Comparison of ENCODE assay signal across 8 cellular contexts in the genomic region with DNA sequence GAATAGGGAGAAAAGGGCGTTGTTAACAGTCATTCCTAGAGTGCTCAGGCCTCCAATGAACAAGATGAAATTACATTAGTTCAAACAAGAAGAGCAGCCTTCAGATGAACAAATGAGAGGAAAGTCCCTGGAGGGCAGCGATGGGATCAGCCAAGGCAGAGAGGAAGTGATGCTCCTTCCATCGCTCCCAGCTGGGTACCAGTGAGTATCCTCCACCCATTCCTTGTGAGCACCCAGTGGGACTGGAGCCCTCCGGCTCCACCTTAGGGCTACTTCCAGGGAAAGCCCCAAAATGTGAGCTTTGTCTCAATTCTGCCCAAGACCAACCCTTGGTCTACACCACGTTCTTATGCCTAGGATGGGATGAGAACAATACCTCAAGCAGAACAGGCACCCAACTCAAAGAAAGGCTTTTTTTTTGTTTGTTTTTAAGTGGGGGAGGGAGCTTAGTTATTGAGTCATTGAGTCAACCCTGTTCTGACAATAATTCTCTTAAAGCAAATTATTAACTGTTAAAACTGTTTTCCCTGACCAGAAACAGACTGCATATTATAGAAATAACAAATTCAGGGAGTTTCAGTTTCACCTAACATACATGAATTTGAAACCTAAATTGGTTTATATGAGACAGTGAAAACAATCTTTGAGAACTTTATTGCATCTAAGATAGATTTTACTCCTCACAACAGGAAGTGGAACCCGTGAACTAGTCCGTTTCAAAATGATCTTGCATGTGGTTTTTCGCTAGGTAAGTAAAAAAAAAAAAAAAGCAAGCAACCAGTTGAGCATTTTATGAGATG.
DNase-seq lines count a peak whose midpoint lies in the region; ATAC-seq and TF ChIP-seq lines count a peak whose summit lies in the region.

No MANE protein-coding gene starts in this region.

- peak; percentile 78 for DNase-seq in activated CD4-positive, alpha-beta T cell treated with anti-CD3 and anti-CD28 coated beads, Interleukin-2, amount 10 ng/mL, durations not matched to agents 24 days and 14 days
- DNase-seq in activated CD4-positive, alpha-beta T cell treated with anti-CD3 and anti-CD28 coated beads for 4 hours = no peak
- DNase-seq in activated B cell treated with CpG ODN at 0.5 μM for 24 hours (no peak), hepatic stellate cell (ENCODE audit: low spot score) (no peak), HUDEP-2 (lab: John Stamatoyannopoulos, UW; ENCODE audit: unreplicated experiment in 76 of 76) (no peak), NCI-H2196 (lab: John Stamatoyannopoulos, UW; ENCODE audit: unreplicated experiment) (no peak)

- peaks cover 57% of the 10 kb centered on the region for H3K4me1 Mint-ChIP-seq in activated CD4-positive, alpha-beta T cell treated with anti-CD3 and anti-CD28 coated beads, Interleukin-2, amount 10 ng/mL, durations not matched to agents 24 days and 14 days
- H3K4me1 Mint-ChIP-seq in activated B cell treated with CpG ODN at 0.5 μM for 24 hours = peaks cover 21% of the 10 kb centered on the region
- peaks cover 22% of the 10 kb centered on the region for H3K4me1 Mint-ChIP-seq in stimulated activated memory B cell treated with anti-CD40 and anti-IgM and Interleukin-4, amounts not matched to agents 10 μg/mL and 1 μg/mL and 100 μg/mL, for 72 hours

- CTCF ChIA-PET in activated B cell treated with CpG ODN at 0.5 μM for 24 hours (lab: Charles Lee) = no interaction called here

- H3K27ac Mint-ChIP-seq in activated CD4-positive, alpha-beta T cell treated with anti-CD3 and anti-CD28 coated beads, Interleukin-2, amount 10 ng/mL, durations not matched to agents 24 days and 14 days = peak overlapping the region; percentile 86
- no peak overlapping the region for H3K27ac Mint-ChIP-seq in activated B cell treated with CpG ODN at 0.5 μM for 24 hours
- H3K27ac Mint-ChIP-seq in stimulated activated memory B cell treated with anti-CD40 and anti-IgM and Interleukin-4, amounts not matched to agents 10 μg/mL and 1 μg/mL and 100 μg/mL, for 72 hours = peak overlapping the region; percentile 64

- intact Hi-C loops in activated CD4-positive, alpha-beta T cell treated with anti-CD3 and anti-CD28 coated beads, Interleukin-2, amount 10 ng/mL, durations not matched to agents 24 days and 14 days (cut with micrococcal nuclease) = loop anchor here (1.0 to 10.0 kb wide), 7 partner anchors 8 to 1265 kb away; partner anchors contain the start of genes FBXO5 and SCAF8
- intact Hi-C loops in activated B cell treated with CpG ODN at 0.5 μM for 24 hours (cut with micrococcal nuclease) = no loop called here

- peaks cover 12% of the 10 kb centered on the region for H3K27me3 Mint-ChIP-seq in activated CD4-positive, alpha-beta T cell treated with anti-CD3 and anti-CD28 coated beads, Interleukin-2, amount 10 ng/mL, durations not matched to agents 24 days and 14 days
- peaks cover 10% of the 10 kb centered on the region for H3K27me3 Mint-ChIP-seq in activated B cell treated with CpG ODN at 0.5 μM for 24 hours
- H3K27me3 Mint-ChIP-seq in stimulated activated memory B cell treated with anti-CD40 and anti-IgM and Interleukin-4, amounts not matched to agents 10 μg/mL and 1 μg/mL and 100 μg/mL, for 72 hours = peaks cover 7% of the 10 kb centered on the region

- peaks cover 15% of the 10 kb centered on the region for H3K9me3 Mint-ChIP-seq in activated CD4-positive, alpha-beta T cell treated with anti-CD3 and anti-CD28 coated beads, Interleukin-2, amount 10 ng/mL, durations not matched to agents 24 days and 14 days
- peaks cover 5% of the 10 kb centered on the region for H3K9me3 Mint-ChIP-seq in activated B cell treated with CpG ODN at 0.5 μM for 24 hours
- H3K9me3 Mint-ChIP-seq in stimulated activated memory B cell treated with anti-CD40 and anti-IgM and Interleukin-4, amounts not matched to agents 10 μg/mL and 1 μg/mL and 100 μg/mL, for 72 hours = peaks cover 5% of the 10 kb centered on the region

- H3K4me3 Mint-ChIP-seq in activated CD4-positive, alpha-beta T cell treated with anti-CD3 and anti-CD28 coated beads, Interleukin-2, amount 10 ng/mL, durations not matched to agents 24 days and 14 days = peak overlapping the region; percentile 77
- peak overlapping the region; percentile 8 for H3K4me3 Mint-ChIP-seq in activated B cell treated with CpG ODN at 0.5 μM for 24 hours
- H3K4me3 Mint-ChIP-seq in stimulated activated memory B cell treated with anti-CD40 and anti-IgM and Interleukin-4, amounts not matched to agents 10 μg/mL and 1 μg/mL and 100 μg/mL, for 72 hours = peak overlapping the region; percentile 44

- POLR2A ChIA-PET in activated B cell treated with CpG ODN at 0.5 μM for 24 hours (lab: Charles Lee) = no interaction called here

- no peak for TF ChIP-seq CTCF in activated B cell treated with CpG ODN at 0.5 μM for 24 hours (IDR thresholded peaks at IDR 0.05)

- H3K36me3 Mint-ChIP-seq in activated CD4-positive, alpha-beta T cell treated with anti-CD3 and anti-CD28 coated beads, Interleukin-2, amount 10 ng/mL, durations not matched to agents 24 days and 14 days (ENCODE audit: low read depth) = peaks cover 3% of the 10 kb centered on the region
- H3K36me3 Mint-ChIP-seq in activated B cell treated with CpG ODN at 0.5 μM for 24 hours (ENCODE audit: low read depth) = no peaks in the 10 kb centered on the region
- H3K36me3 Mint-ChIP-seq in stimulated activated memory B cell treated with anti-CD40 and anti-IgM and Interleukin-4, amounts not matched to agents 10 μg/mL and 1 μg/mL and 100 μg/mL, for 72 hours = no peaks in the 10 kb centered on the region

- ATAC-seq in HG02981 (IDR thresholded peaks at IDR 0.05; ENCODE audit: unreplicated experiment) (peak; percentile 69), activated B cell treated with CpG ODN at 0.5 μM for 24 hours (ENCODE audit: low read depth) (peak; percentile 57)
- ATAC-seq in stimulated activated memory B cell treated with anti-CD40 and anti-IgM and Interleukin-4, amounts not matched to agents 10 μg/mL and 1 μg/mL and 100 μg/mL, for 72 hours = peak; percentile 72

Comparison
In these comparisons a context has a peak if more than half of its experiments do, and no peak if none do; other contexts are left out.
1. H3K4me3 Mint-ChIP-seq: peak in every context shown above with its lines; median percentile 77 in activated CD4-positive, alpha-beta T cell treated with anti-CD3 and anti-CD28 coated beads, Interleukin-2, amount 10 ng/mL, durations not matched to agents 24 days and 14 days; 44 in stimulated activated memory B cell treated with anti-CD40 and anti-IgM and Interleukin-4, amounts not matched to agents 10 μg/mL and 1 μg/mL and 100 μg/mL, for 72 hours; 8 in activated B cell treated with CpG ODN at 0.5 μM for 24 hours.